Comparison of ENCODE assay signal across 38 cellular contexts in the genomic region with DNA sequence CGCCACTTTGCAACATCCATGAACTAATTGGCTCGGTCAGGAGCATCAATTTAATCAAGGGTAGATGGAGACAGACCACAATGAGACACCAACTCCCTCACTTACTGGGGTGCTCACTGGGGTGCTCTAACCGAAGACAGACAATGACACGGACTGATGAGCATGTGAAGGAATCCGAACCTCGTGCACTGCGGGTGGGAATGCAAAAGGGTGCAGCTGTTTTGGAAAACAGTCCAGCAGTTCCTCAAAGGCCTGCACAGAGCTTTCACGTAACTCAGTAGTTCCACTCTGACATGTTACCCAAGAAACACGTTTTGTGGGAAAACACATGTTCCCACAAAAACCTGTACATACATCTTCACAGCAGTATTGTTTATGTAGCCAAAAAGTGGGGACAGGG. TPM values are rescaled to one million over a fixed set of nuclear protein-coding genes. Genes with fewer than 3 reads are reported as not detected.
"Had no signal": no experiment of that assay in that cellular context is flagged by ENCODE, and none has a peak within 500 bp of the region (broad histone marks: within the 10 kb centered on the region; RNA-seq: fewer than 3 reads in every experiment).

No MANE protein-coding gene starts in this region.

- H3K9me3 ChIP-seq: adrenal gland, body of pancreas, breast epithelium had no signal

- H3K27me3 ChIP-seq: adrenal gland, body of pancreas, brain microvascular endothelial cell, breast epithelium had no signal

- H3K27ac ChIP-seq: adrenal gland, body of pancreas, brain microvascular endothelial cell, breast epithelium, VCaP had no signal

- H3K4me3 ChIP-seq: adrenal gland, body of pancreas, breast epithelium had no signal

- H3K4me1 Mint-ChIP-seq: activated B cell treated with CpG ODN at 0.5 μM for 24 hours; activated CD4-positive, alpha-beta T cell treated with anti-CD3 and anti-CD28 coated beads, Interleukin-2, amount 10 ng/mL, durations not matched to agents 24 days and 14 days; activated naive CD8-positive, alpha-beta T cell treated with anti-CD3 and anti-CD28 coated beads for 36 hours had no signal

- H3K27ac Mint-ChIP-seq: activated B cell treated with CpG ODN at 0.5 μM for 24 hours; activated CD4-positive, alpha-beta memory T cell treated with anti-CD3 and anti-CD28 coated beads for 36 hours; activated CD4-positive, alpha-beta T cell treated with anti-CD3 and anti-CD28 coated beads, Interleukin-2, amount 10 ng/mL, durations not matched to agents 24 days and 14 days; activated CD8-positive, alpha-beta T cell treated with anti-CD3 and anti-CD28 coated beads for 36 hours; activated naive CD4-positive, alpha-beta T cell treated with anti-CD3 and anti-CD28 coated beads for 36 hours; activated naive CD4-positive, alpha-beta T cell treated with anti-CD3 and anti-CD28 coated beads, Interleukin-2, amount 50 U/mL, for 72 hours; activated naive CD8-positive, alpha-beta T cell treated with anti-CD3 and anti-CD28 coated beads for 36 hours; activated T-cell treated with anti-CD3 and anti-CD28 coated beads, Interleukin-2, amount 50 U/mL, for 72 hours; activated T-helper 1 cell treated with anti-CD3 and anti-CD28 coated beads, Interleukin-12 subunit alpha, Interleukin-12 subunit beta, Interleukin-2, Interleukin-4 antibody, amounts not matched to agents 30 ng/mL and 10 ng/mL and 1 ng/mL, durations not matched to agents 14 hours and 24 hours and 36 hours; activated T-helper 17 cell treated with anti-CD3 and anti-CD28 coated beads, Interleukin-2, amount 50 U/mL, for 72 hours; T-helper 1 cell treated with Interleukin-12 subunit alpha and Interleukin-12 subunit beta and Interleukin-4 antibody, amounts not matched to agents 30 μg/mL and 1 μg/mL, for 36 hours; T-helper 2 cell treated with Interferon-gamma antibody and Interleukin-4, amounts not matched to agents 5 μg/mL and 100 μg/mL, for 36 hours had no signal

- DNase-seq: activated B cell treated with CpG ODN at 0.5 μM for 24 hours; activated CD4-positive, alpha-beta memory T cell treated with anti-CD3 and anti-CD28 coated beads for 36 hours; activated CD4-positive, alpha-beta T cell treated with anti-CD3 and anti-CD28 coated beads for 4 hours; activated CD4-positive, alpha-beta T cell treated with anti-CD3 and anti-CD28 coated beads, Interleukin-2, amount 10 ng/mL, durations not matched to agents 24 days and 14 days; activated CD4-positive, alpha-beta T cell treated with anti-CD3 and anti-CD28 coated beads, Interleukin-2, amount 50 U/mL, for 1 hour; activated CD4-positive, alpha-beta T cell treated with anti-CD3 and anti-CD28 coated beads, Interleukin-2, amount 50 U/mL, for 4 hours; activated CD4-positive, CD25-positive, alpha-beta regulatory T cell treated with anti-CD3 and anti-CD28 coated beads, Interleukin-2, amount 50 U/mL, for 72 hours; activated CD8-positive, alpha-beta memory T cell treated with anti-CD3 and anti-CD28 coated beads, Interleukin-2, amount 50 U/mL, for 4 hours; activated CD8-positive, alpha-beta T cell treated with anti-CD3 and anti-CD28 coated beads for 36 hours; activated effector memory CD4-positive, alpha-beta T cell treated with anti-CD3 and anti-CD28 coated beads, Interleukin-2, amount 50 U/mL, for 16 hours; activated gamma-delta T cell treated with Interleukin-2 at 50 U/mL for 16 hours; activated naive CD4-positive, alpha-beta T cell; activated naive CD4-positive, alpha-beta T cell treated with anti-CD3 and anti-CD28 coated beads for 36 hours; activated naive CD4-positive, alpha-beta T cell treated with anti-CD3 and anti-CD28 coated beads, Interleukin-2, amount 50 U/mL, for 16 hours; activated naive CD8-positive, alpha-beta T cell treated with anti-CD3 and anti-CD28 coated beads for 36 hours; activated T-cell treated with anti-CD3 and anti-CD28 coated beads for 4 hours; activated T-cell treated with anti-CD3 and anti-CD28 coated beads, Interleukin-2, amount 50 U/mL, for 1 hour; activated T-cell treated with anti-CD3 and anti-CD28 coated beads, Interleukin-2, amount 50 U/mL, for 4 hours; activated T-cell treated with anti-CD3 and anti-CD28 coated beads, Interleukin-2, amount 50 U/mL, for 72 hours; adrenal gland; amniotic stem cell; aorta; body of pancreas; brain microvascular endothelial cell; central memory CD4-positive, alpha-beta T cell; T-helper 1 cell; T-helper 2 cell; T-helper 9 cell had no signal

- ATAC-seq: activated CD8-positive, alpha-beta T cell treated with anti-CD3 and anti-CD28 coated beads for 36 hours; activated naive CD4-positive, alpha-beta T cell treated with anti-CD3 and anti-CD28 coated beads, Interleukin-2, amount 50 U/mL, for 72 hours; activated T-cell treated with anti-CD3 and anti-CD28 coated beads, Interleukin-2, amount 50 U/mL, for 4 hours; activated T-cell treated with anti-CD3 and anti-CD28 coated beads, Interleukin-2, amount 50 U/mL, for 72 hours; activated T-helper 17 cell treated with anti-CD3 and anti-CD28 coated beads, Interleukin-2, amount 50 U/mL, for 72 hours; body of pancreas had no signal

- H3K36me3 ChIP-seq: adrenal gland, brain microvascular endothelial cell, breast epithelium had no signal

- H3K9me3 Mint-ChIP-seq: activated B cell treated with CpG ODN at 0.5 μM for 24 hours; activated CD4-positive, alpha-beta memory T cell treated with anti-CD3 and anti-CD28 coated beads for 36 hours; activated naive CD4-positive, alpha-beta T cell treated with anti-CD3 and anti-CD28 coated beads for 36 hours; activated T-cell treated with anti-CD3 and anti-CD28 coated beads, Interleukin-2, amount 50 U/mL, for 4 hours; activated T-helper 17 cell treated with anti-CD3 and anti-CD28 coated beads, Interleukin-2, amount 50 U/mL, for 72 hours had no signal

- H3K36me3 Mint-ChIP-seq: activated CD4-positive, alpha-beta memory T cell treated with anti-CD3 and anti-CD28 coated beads for 36 hours had no signal

- H3K4me3 Mint-ChIP-seq: activated B cell treated with CpG ODN at 0.5 μM for 24 hours; activated CD4-positive, alpha-beta memory T cell treated with anti-CD3 and anti-CD28 coated beads for 36 hours; activated CD4-positive, alpha-beta T cell treated with anti-CD3 and anti-CD28 coated beads, Interleukin-2, amount 10 ng/mL, durations not matched to agents 24 days and 14 days; activated CD8-positive, alpha-beta T cell treated with anti-CD3 and anti-CD28 coated beads for 36 hours; activated naive CD4-positive, alpha-beta T cell treated with anti-CD3 and anti-CD28 coated beads for 36 hours; activated naive CD8-positive, alpha-beta T cell treated with anti-CD3 and anti-CD28 coated beads for 36 hours; activated T-cell treated with anti-CD3 and anti-CD28 coated beads, Interleukin-2, amount 50 U/mL, for 4 hours; activated T-cell treated with anti-CD3 and anti-CD28 coated beads, Interleukin-2, amount 50 U/mL, for 72 hours; activated T-helper 1 cell treated with anti-CD3 and anti-CD28 coated beads, Interleukin-12 subunit alpha, Interleukin-12 subunit beta, Interleukin-2, Interleukin-4 antibody, amounts not matched to agents 30 ng/mL and 10 ng/mL and 1 ng/mL, durations not matched to agents 14 hours and 24 hours and 36 hours; activated T-helper 17 cell treated with anti-CD3 and anti-CD28 coated beads, Interleukin-2, amount 50 U/mL, for 72 hours; T-helper 1 cell treated with Interleukin-12 subunit alpha and Interleukin-12 subunit beta and Interleukin-4 antibody, amounts not matched to agents 30 μg/mL and 1 μg/mL, for 36 hours; T-helper 2 cell treated with Interferon-gamma antibody and Interleukin-4, amounts not matched to agents 5 μg/mL and 100 μg/mL, for 36 hours had no signal

- H3K27me3 Mint-ChIP-seq: activated CD4-positive, alpha-beta memory T cell treated with anti-CD3 and anti-CD28 coated beads for 36 hours; activated CD8-positive, alpha-beta T cell treated with anti-CD3 and anti-CD28 coated beads for 36 hours; activated naive CD8-positive, alpha-beta T cell treated with anti-CD3 and anti-CD28 coated beads for 36 hours; activated T-helper 17 cell treated with anti-CD3 and anti-CD28 coated beads, Interleukin-2, amount 50 U/mL, for 72 hours had no signal

- H3K4me1 ChIP-seq: adrenal gland, body of pancreas, breast epithelium had no signal

RNA-seq across cellular contexts. Expression of gene ANKRD60, which starts 26.8 kb away (rescaled TPM):
- total RNA-seq: activated B cell treated with CpG ODN at 0.5 μM for 24 hours; activated CD4-positive, alpha-beta memory T cell treated with anti-CD3 and anti-CD28 coated beads for 36 hours; activated CD4-positive, alpha-beta T cell treated with anti-CD3 and anti-CD28 coated beads, Interleukin-2, amount 10 ng/mL, durations not matched to agents 24 days and 14 days; activated CD8-positive, alpha-beta memory T cell treated with anti-CD3 and anti-CD28 coated beads for 36 hours; activated CD8-positive, alpha-beta T cell treated with anti-CD3 and anti-CD28 coated beads for 36 hours; activated naive CD4-positive, alpha-beta T cell treated with anti-CD3 and anti-CD28 coated beads for 36 hours; activated naive CD4-positive, alpha-beta T cell treated with anti-CD3 and anti-CD28 coated beads, Interleukin-2, amount 50 U/mL, for 72 hours; activated naive CD8-positive, alpha-beta T cell treated with anti-CD3 and anti-CD28 coated beads for 36 hours; activated T-cell treated with anti-CD3 and anti-CD28 coated beads, Interleukin-2, amount 50 U/mL, for 4 hours; activated T-cell treated with anti-CD3 and anti-CD28 coated beads, Interleukin-2, amount 50 U/mL, for 72 hours; activated T-helper 1 cell treated with anti-CD3 and anti-CD28 coated beads, Interleukin-12 subunit alpha, Interleukin-12 subunit beta, Interleukin-2, Interleukin-4 antibody, amounts not matched to agents 30 ng/mL and 10 ng/mL and 1 ng/mL, durations not matched to agents 14 hours and 24 hours and 36 hours; activated T-helper 17 cell treated with anti-CD3 and anti-CD28 coated beads, Interleukin-2, amount 50 U/mL, for 72 hours; adrenal gland; aorta; astrocyte; body of pancreas; breast epithelium; cardiac septum had no signal
